30 cellular contexts compared by ENCODE assay signal in genomic region chr3:190414297-190414696, GRCh38. TPM values are rescaled to one million over a fixed set of nuclear protein-coding genes. Genes with fewer than 3 reads are reported as not detected.
"Had no signal": no experiment of that assay in that cellular context is flagged by ENCODE, and none has a peak within 500 bp of the region (broad histone marks: within the 10 kb centered on the region; RNA-seq: fewer than 3 reads in every experiment).

No MANE protein-coding gene starts in this region.

- H3K36me3 Mint-ChIP-seq: activated naive CD8-positive, alpha-beta T cell; brain; T-cell had no signal

- H3K4me3 ChIP-seq: SK-N-MC had no signal

- ATAC-seq: activated T-helper 17 cell treated with anti-CD3 and anti-CD28 coated beads, Interleukin-2, amount 50 U/mL, for 72 hours; Panc1; T-cell had no signal

- H3K27ac ChIP-seq: SK-N-MC, VCaP had no signal

- H3K27me3 Mint-ChIP-seq: activated CD4-positive, alpha-beta memory T cell treated with anti-CD3 and anti-CD28 coated beads, Interleukin-2, amount 10 ng/mL, durations not matched to agents 7 days and 5 days; activated T-helper 17 cell treated with anti-CD3 and anti-CD28 coated beads, Interleukin-2, amount 50 U/mL, for 72 hours; brain had no signal

- H3K9me3 Mint-ChIP-seq: activated T-helper 17 cell treated with anti-CD3 and anti-CD28 coated beads, Interleukin-2, amount 50 U/mL, for 72 hours had no signal

- DNase-seq: activated CD4-positive, alpha-beta memory T cell treated with anti-CD3 and anti-CD28 coated beads, Interleukin-2, amount 10 ng/mL, durations not matched to agents 7 days and 5 days; activated CD4-positive, alpha-beta T cell treated with anti-CD3 and anti-CD28 coated beads, Interleukin-2, amount 10 ng/mL, durations not matched to agents 7 days and 5 days; activated CD4-positive, CD25-positive, alpha-beta regulatory T cell; activated gamma-delta T cell; activated naive CD4-positive, alpha-beta T cell treated with anti-CD3 and anti-CD28 coated beads for 36 hours; activated T-cell treated with anti-CD3 and anti-CD28 coated beads for 4 hours; activated T-cell treated with anti-CD3 and anti-CD28 coated beads, Interleukin-2, amount 50 U/mL, for 48 hours; amygdala; Kasumi-1; KBM-7; NCI-H1092; NCI-H1417; NCI-H1694; NCI-H2029; NCI-H510A treated with DMSO at 0.1 percent for 48 hours; NCI-H69; NK-92 treated with Interleukin-12 subunit alpha and Interleukin-12 subunit beta, amount 100 ng/mL, for 24 hours; OCI-M1; SIG-M5; T-cell; T-helper 2 cell; T1000 had no signal

- H3K27ac Mint-ChIP-seq: activated CD4-positive, alpha-beta memory T cell treated with anti-CD3 and anti-CD28 coated beads, Interleukin-2, amount 10 ng/mL, durations not matched to agents 7 days and 5 days; activated CD4-positive, alpha-beta T cell treated with anti-CD3 and anti-CD28 coated beads, Interleukin-2, amount 10 ng/mL, durations not matched to agents 7 days and 5 days; activated naive CD4-positive, alpha-beta T cell treated with anti-CD3 and anti-CD28 coated beads for 36 hours; activated naive CD8-positive, alpha-beta T cell; activated T-helper 17 cell treated with anti-CD3 and anti-CD28 coated beads, Interleukin-2, amount 50 U/mL, for 72 hours; brain; T-cell had no signal

- H3K4me1 Mint-ChIP-seq: activated CD4-positive, alpha-beta memory T cell treated with anti-CD3 and anti-CD28 coated beads, Interleukin-2, amount 10 ng/mL, durations not matched to agents 7 days and 5 days; activated CD4-positive, alpha-beta T cell treated with anti-CD3 and anti-CD28 coated beads, Interleukin-2, amount 10 ng/mL, durations not matched to agents 7 days and 5 days; activated T-helper 17 cell treated with anti-CD3 and anti-CD28 coated beads, Interleukin-2, amount 50 U/mL, for 72 hours; brain; T-cell had no signal

- H3K4me3 Mint-ChIP-seq: activated CD4-positive, alpha-beta memory T cell treated with anti-CD3 and anti-CD28 coated beads, Interleukin-2, amount 10 ng/mL, durations not matched to agents 7 days and 5 days; activated CD4-positive, alpha-beta T cell treated with anti-CD3 and anti-CD28 coated beads, Interleukin-2, amount 10 ng/mL, durations not matched to agents 7 days and 5 days; activated naive CD4-positive, alpha-beta T cell treated with anti-CD3 and anti-CD28 coated beads for 36 hours; activated naive CD8-positive, alpha-beta T cell; activated T-helper 17 cell treated with anti-CD3 and anti-CD28 coated beads, Interleukin-2, amount 50 U/mL, for 72 hours; brain; T-cell had no signal

RNA-seq across cellular contexts. Expression of gene CLDN16, which starts 26.3 kb away (rescaled TPM):
- total RNA-seq: activated CD4-positive, alpha-beta memory T cell treated with anti-CD3 and anti-CD28 coated beads, Interleukin-2, amount 10 ng/mL, durations not matched to agents 7 days and 5 days; activated CD4-positive, alpha-beta T cell treated with anti-CD3 and anti-CD28 coated beads, Interleukin-2, amount 10 ng/mL, durations not matched to agents 7 days and 5 days; activated CD8-positive, alpha-beta memory T cell treated with anti-CD3 and anti-CD28 coated beads for 36 hours; activated naive CD4-positive, alpha-beta T cell treated with anti-CD3 and anti-CD28 coated beads for 36 hours; activated T-helper 17 cell treated with anti-CD3 and anti-CD28 coated beads, Interleukin-2, amount 50 U/mL, for 72 hours; T-cell had no signal

RNA-seq across cellular contexts. Expression of gene TMEM207, which starts 35.4 kb away (rescaled TPM):
- total RNA-seq: activated CD4-positive, alpha-beta memory T cell treated with anti-CD3 and anti-CD28 coated beads, Interleukin-2, amount 10 ng/mL, durations not matched to agents 7 days and 5 days; activated CD4-positive, alpha-beta T cell treated with anti-CD3 and anti-CD28 coated beads, Interleukin-2, amount 10 ng/mL, durations not matched to agents 7 days and 5 days; activated CD8-positive, alpha-beta memory T cell treated with anti-CD3 and anti-CD28 coated beads for 36 hours; activated naive CD4-positive, alpha-beta T cell treated with anti-CD3 and anti-CD28 coated beads for 36 hours; activated T-helper 17 cell treated with anti-CD3 and anti-CD28 coated beads, Interleukin-2, amount 50 U/mL, for 72 hours; astrocyte; T-cell had no signal
